In genomic region chr1:63821650-63822049, GRCh38 we compare ENCODE assay signal across 12 cellular contexts. TPM values are rescaled to one million over a fixed set of nuclear protein-coding genes. Genes with fewer than 3 reads are reported as not detected.
DNase-seq lines count a peak whose midpoint lies in the region; ATAC-seq, FAIRE-seq and TF ChIP-seq lines count a peak whose summit lies in the region.
"Had no signal": no experiment of that assay in that cellular context is flagged by ENCODE, and none has a peak within 500 bp of the region (broad histone marks: within the 10 kb centered on the region; RNA-seq: fewer than 3 reads in every experiment).

No MANE protein-coding gene starts in this region.

- no peak for ATAC-seq in GM18861 (IDR thresholded peaks at IDR 0.05; ENCODE audit: unreplicated experiment)

- DNase-seq in AG20443 (ENCODE audit: low spot score), result peak; percentile 26
- peak; percentile 73 for DNase-seq in NCI-H226
- no peak for DNase-seq in coronary artery (ENCODE audit: low spot score)
- no peak for DNase-seq in CD14-positive monocyte (ENCODE audit: low spot score)
- DNase-seq in kidney, result no peak
- no peak for DNase-seq in CD1c-positive myeloid dendritic cell (ENCODE audit: extremely low spot score)
- DNase-seq: activated T-cell treated with anti-CD3 and anti-CD28 coated beads, Interleukin-2, amount 50 U/mL, for 24 hours; central memory CD4-positive, alpha-beta T cell; NCI-H1105 treated with DMSO at 0.1 percent for 48 hours had no signal

- H3K27ac ChIP-seq in coronary artery (peak overlapping the region; percentile 0 to 73), neutrophil (peak overlapping the region; percentile 65), kidney (ENCODE audit: low read depth in 2 of 2, low read length in 2 of 2) (no peak overlapping the region)
- H3K27ac ChIP-seq: C4-2B had no signal

- no peaks in the 10 kb centered on the region for H3K36me3 Mint-ChIP-seq in CD14-positive monocyte

- peaks cover 13 to 21% of the 10 kb centered on the region in 2 experiments for H3K4me1 ChIP-seq in neutrophil (ENCODE audit: control insufficient read depth in 1 of 2, insufficient read depth in 1 of 2, low read depth in 1 of 2, low read length in 1 of 2)
- peaks cover 0 to 2% of the 10 kb centered on the region in 2 donors for H3K4me1 ChIP-seq in kidney (ENCODE audit: control insufficient read depth in 1 of 2, insufficient read depth in 1 of 2, low read depth in 1 of 2, low read length in 2 of 2)

- TF ChIP-seq CTCF in coronary artery (IDR thresholded peaks at IDR 0.05) (no peak), neutrophil (IDR thresholded peaks at IDR 0.05) (no peak), CD14-positive monocyte (IDR thresholded peaks at IDR 0.05) (no peak), kidney (IDR thresholded peaks at IDR 0.05; ENCODE audit: borderline replicate concordance, extremely low read depth, insufficient read depth) (no peak)

- H3K36me3 ChIP-seq in neutrophil (no peaks in the 10 kb centered on the region), kidney (ENCODE audit: control insufficient read depth in 1 of 2, insufficient read depth in 2 of 2, low read length in 2 of 2) (no peaks in the 10 kb centered on the region)

- H3K27me3 Mint-ChIP-seq in CD14-positive monocyte (ENCODE audit: low read depth in 3 of 3), result peaks cover 2 to 5% (median 2%) of the 10 kb centered on the region in 3 donors

- FAIRE-seq in kidney (lab: Jason Lieb, UNC), result no peak

- intact Hi-C loops in CD14-positive monocyte (cut with micrococcal nuclease), result no loop called here
- intact Hi-C loops in kidney (cut with DNase I), result no loop called here

- H3K4me3 Mint-ChIP-seq in CD14-positive monocyte, result no peak overlapping the region
- H3K4me3 Mint-ChIP-seq: activated T-cell treated with anti-CD3 and anti-CD28 coated beads, Interleukin-2, amount 50 U/mL, for 24 hours had no signal

- H3K27ac Mint-ChIP-seq in CD14-positive monocyte, result no peak overlapping the region
- H3K27ac Mint-ChIP-seq: activated T-cell treated with anti-CD3 and anti-CD28 coated beads, Interleukin-2, amount 50 U/mL, for 24 hours had no signal

- no peaks in the 10 kb centered on the region for H3K9me3 ChIP-seq in neutrophil
- H3K9me3 ChIP-seq in kidney (ENCODE audit: control insufficient read depth in 1 of 2, low read length in 2 of 2), result no peaks in the 10 kb centered on the region

- peaks cover 0 to 7% (median 0%) of the 10 kb centered on the region in 7 donors for H3K9me3 Mint-ChIP-seq in CD14-positive monocyte
- H3K9me3 Mint-ChIP-seq: activated T-cell treated with anti-CD3 and anti-CD28 coated beads, Interleukin-2, amount 50 U/mL, for 24 hours had no signal

- peaks cover 5% of the 10 kb centered on the region for H3K27me3 ChIP-seq in neutrophil

- H3K4me1 Mint-ChIP-seq in CD14-positive monocyte, result peaks cover 8% of the 10 kb centered on the region

- no peak overlapping the region for H3K9ac ChIP-seq in kidney (ENCODE audit: low read length in 2 of 2)

- H3K4me3 ChIP-seq in coronary artery (peak overlapping the region; percentile 42), neutrophil (ENCODE audit: low read depth in 1 of 2, low read length in 1 of 2) (no peak overlapping the region), kidney (ENCODE audit: low read length in 2 of 2) (peak overlapping the region in 1 of 2 donors; percentile 7)

RNA-seq across cellular contexts. Expression of gene ROR1, which starts 47.8 kb away (rescaled TPM):
- polyA plus RNA-seq in CD14-positive monocyte, result not detected
- total RNA-seq in kidney, result 8.0 TPM
- polyA plus RNA-seq in kidney (ENCODE audit: insufficient read depth, low read depth, low replicate concordance), result 0.77 TPM

Comparison
In these comparisons a context has a peak if more than half of its experiments do, and no peak if none do; other contexts are left out.
1. DNase-seq: peak in AG20443 (single experiment) and NCI-H226 (single experiment); none in coronary artery (single experiment), CD14-positive monocyte (single experiment), kidney (single experiment) and CD1c-positive myeloid dendritic cell (single experiment).
2. H3K27ac ChIP-seq: peak in coronary artery (2 of 2) and neutrophil (single experiment); none in kidney (0 of 2).